In genomic region chr2:146312899-146313298, GRCh38 we compare ENCODE assay signal across 11 cellular contexts.
DNase-seq lines count a peak whose midpoint lies in the region; ATAC-seq, FAIRE-seq and TF ChIP-seq lines count a peak whose summit lies in the region.
"Had no signal": no experiment of that assay in that cellular context is flagged by ENCODE, and none has a peak within 500 bp of the region (broad histone marks: within the 10 kb centered on the region; RNA-seq: fewer than 3 reads in every experiment).

No MANE protein-coding gene starts in this region.

- no peaks in the 10 kb centered on the region for H3K36me3 ChIP-seq in RWPE2 (ENCODE audit: low read depth)
- H3K36me3 ChIP-seq: heart left ventricle had no signal

- no peak overlapping the region for H3K27ac ChIP-seq in RWPE2 (ENCODE audit: poor library complexity, severe bottlenecking)

- DNase-seq in HCEC 1CT (peak; percentile 79), RWPE2 (ENCODE audit: low spot score) (no peak), glomerular endothelial cell (ENCODE audit: extremely low read depth, low read depth, low spot score) (peak; percentile 31), ureter (ENCODE audit: low spot score) (no peak)
- no peak for DNase-seq in activated CD4-positive, alpha-beta T cell treated with anti-CD3 and anti-CD28 coated beads, Interleukin-2, amount 50 U/mL, for 1 hour
- DNase-seq in effector CD4-positive, alpha-beta T cell = no peak
- DNase-seq in stimulated activated naive CD4-positive, alpha-beta T cell (lab: John Stamatoyannopoulos, UW) = no peak
- DNase-seq: activated T-cell treated with anti-CD3 and anti-CD28 coated beads for 4 hours, heart left ventricle, NCI-H774 had no signal

- FAIRE-seq in A204.1 (lab: Jason Lieb, UNC) = peak; percentile 92

- H3K27me3 ChIP-seq in RWPE2 (ENCODE audit: insufficient read depth, poor library complexity, severe bottlenecking) = no peaks in the 10 kb centered on the region
- H3K27me3 ChIP-seq: heart left ventricle had no signal

- H3K4me1 ChIP-seq in RWPE2 (ENCODE audit: insufficient read depth, poor library complexity, severe bottlenecking) = peaks cover 11% of the 10 kb centered on the region

- no peak overlapping the region for H3K4me3 ChIP-seq in RWPE2 (ENCODE audit: severe bottlenecking)
- H3K4me3 ChIP-seq: heart left ventricle had no signal

- TF ChIP-seq CTCF in RWPE2 (IDR thresholded peaks at IDR 0.05; ENCODE audit: poor library complexity, severe bottlenecking) = peak; percentile 52

- ATAC-seq in RWPE2 (ENCODE audit: low read depth) = peak; percentile 40; the same call in 1 of the 3 replicates

- H3K9me3 ChIP-seq in RWPE2 (ENCODE audit: severe bottlenecking) = no peaks in the 10 kb centered on the region

Comparison
In these comparisons a context has a peak if more than half of its experiments do, and no peak if none do; other contexts are left out.
1. DNase-seq: peak in HCEC 1CT (single experiment) and glomerular endothelial cell (single experiment); none in RWPE2 (single experiment), activated CD4-positive, alpha-beta T cell treated with anti-CD3 and anti-CD28 coated beads, Interleukin-2, amount 50 U/mL, for 1 hour (single experiment), effector CD4-positive, alpha-beta T cell (single experiment), ureter (single experiment) and stimulated activated naive CD4-positive, alpha-beta T cell (0 of 6).